In the genomic region with DNA sequence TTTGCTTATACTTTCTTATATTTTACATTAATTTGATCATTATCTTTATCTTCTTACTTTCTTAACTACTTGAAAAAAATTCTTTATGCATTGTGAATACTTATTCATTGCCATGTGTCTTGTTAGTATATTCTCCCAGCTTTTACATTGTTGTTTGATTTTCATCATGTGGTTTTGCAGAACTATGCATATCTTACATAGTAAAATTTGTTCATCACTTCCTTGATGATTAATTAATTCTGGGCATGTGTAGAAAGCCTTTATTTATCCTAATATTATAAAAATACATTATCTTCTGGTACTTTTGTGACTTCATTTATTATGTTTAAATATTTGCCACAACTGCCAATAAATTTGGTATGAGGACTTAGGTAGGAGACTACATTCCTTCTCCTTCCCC, we compare ENCODE assay signal across 26 cellular contexts.
A peak's percentile ranks its signal among the peaks of the same experiment; 100 is the strongest.
DNase-seq lines count a peak whose midpoint lies in the region; ATAC-seq, FAIRE-seq and TF ChIP-seq lines count a peak whose summit lies in the region.
"Had no signal": no experiment of that assay in that cellular context is flagged by ENCODE, and none has a peak within 500 bp of the region (broad histone marks: within the 10 kb centered on the region; RNA-seq: fewer than 3 reads in every experiment).

No MANE protein-coding gene starts in this region.

- peak overlapping the region; percentile 87 for H3K27ac Mint-ChIP-seq in activated T-cell treated with anti-CD3 and anti-CD28 coated beads, Interleukin-2, amount 50 U/mL, for 24 hours
- no peak overlapping the region for H3K27ac Mint-ChIP-seq in astrocyte (ENCODE audit: unreplicated experiment)

- no peaks in the 10 kb centered on the region for H3K27me3 Mint-ChIP-seq in activated T-cell treated with anti-CD3 and anti-CD28 coated beads, Interleukin-2, amount 50 U/mL, for 24 hours
- H3K27me3 Mint-ChIP-seq in activated T-cell treated with anti-CD3 and anti-CD28 coated beads, Interleukin-2, amount 50 U/mL, for 4 hours (ENCODE audit: low read depth): no peaks in the 10 kb centered on the region
- no peaks in the 10 kb centered on the region for H3K27me3 Mint-ChIP-seq in astrocyte (ENCODE audit: low read depth, unreplicated experiment)
- H3K27me3 Mint-ChIP-seq: CD4-positive, alpha-beta memory T cell had no signal

- TF ChIP-seq CTCF in astrocyte (IDR thresholded peaks at IDR 0.05; ENCODE audit: insufficient read depth, low read depth, low read length) (no peak), smooth muscle cell (IDR thresholded peaks at IDR 0.05; ENCODE audit: borderline replicate concordance, insufficient read depth, poor library complexity, severe bottlenecking) (no peak)

- H3K79me2 ChIP-seq in astrocyte (ENCODE audit: insufficient read depth, low read length): no peaks in the 10 kb centered on the region
- H3K79me2 ChIP-seq in smooth muscle cell (ENCODE audit: low read depth): no peaks in the 10 kb centered on the region

- H3K27me3 ChIP-seq in astrocyte (ENCODE audit: insufficient read depth, low read length) (peaks cover 9% of the 10 kb centered on the region), smooth muscle cell (ENCODE audit: low read depth) (no peaks in the 10 kb centered on the region)
- H3K27me3 ChIP-seq: BLaER1 treated with 17β-estradiol and CSF1 and Interleukin-3, amounts not matched to agents 10 nM and 100 nM; MG63; SJSA1 had no signal

- no peak overlapping the region for H3K4me3 Mint-ChIP-seq in activated T-cell treated with anti-CD3 and anti-CD28 coated beads, Interleukin-2, amount 50 U/mL, for 24 hours
- H3K4me3 Mint-ChIP-seq in activated T-cell treated with anti-CD3 and anti-CD28 coated beads, Interleukin-2, amount 50 U/mL, for 4 hours: no peak overlapping the region
- H3K4me3 Mint-ChIP-seq in astrocyte (ENCODE audit: unreplicated experiment): no peak overlapping the region

- H3K36me3 ChIP-seq in astrocyte (ENCODE audit: insufficient read depth, low read length) (no peaks in the 10 kb centered on the region), smooth muscle cell (ENCODE audit: low read depth) (no peaks in the 10 kb centered on the region)
- H3K36me3 ChIP-seq: BLaER1 treated with 17β-estradiol and CSF1 and Interleukin-3, amounts not matched to agents 10 nM and 100 nM; MG63; SJSA1 had no signal

- FAIRE-seq in astrocyte (lab: Jason Lieb, UNC): no peak
- FAIRE-seq: RCC 7860 had no signal

- peaks cover 60% of the 10 kb centered on the region for H3K4me1 Mint-ChIP-seq in activated T-cell treated with anti-CD3 and anti-CD28 coated beads, Interleukin-2, amount 50 U/mL, for 24 hours (ENCODE audit: low read depth)
- peaks cover 48% of the 10 kb centered on the region for H3K4me1 Mint-ChIP-seq in activated T-cell treated with anti-CD3 and anti-CD28 coated beads, Interleukin-2, amount 50 U/mL, for 4 hours (ENCODE audit: low read depth)
- H3K4me1 Mint-ChIP-seq in astrocyte (ENCODE audit: low read depth, unreplicated experiment): peaks cover 7% of the 10 kb centered on the region

- H3K4me1 ChIP-seq in astrocyte (ENCODE audit: insufficient read depth, low read length) (peaks cover 11% of the 10 kb centered on the region), smooth muscle cell (ENCODE audit: low read depth) (peaks cover 8% of the 10 kb centered on the region)
- H3K4me1 ChIP-seq: Caco-2 had no signal

- H3K27ac ChIP-seq in astrocyte (ENCODE audit: low read depth, low read length) (no peak overlapping the region), smooth muscle cell (ENCODE audit: low read depth) (peak overlapping the region; percentile 93)
- H3K27ac ChIP-seq: 22Rv1; BLaER1 treated with 17β-estradiol and CSF1 and Interleukin-3, amounts not matched to agents 10 nM and 100 nM; SJSA1 had no signal

- no peak overlapping the region for H3K4me2 ChIP-seq in astrocyte (ENCODE audit: low read length)
- H3K4me2 ChIP-seq in smooth muscle cell: peak overlapping the region; percentile 50

- peaks cover 16% of the 10 kb centered on the region for H3F3A ChIP-seq in smooth muscle cell (ENCODE audit: low read depth)

- H3K9ac ChIP-seq in astrocyte (ENCODE audit: low read length) (no peak overlapping the region), smooth muscle cell (ENCODE audit: low read depth) (no peak overlapping the region)
- H3K9ac ChIP-seq: BLaER1 treated with 17β-estradiol and CSF1 and Interleukin-3, amounts not matched to agents 10 nM and 100 nM had no signal

- no peak for ATAC-seq in activated T-cell treated with anti-CD3 and anti-CD28 coated beads, Interleukin-2, amount 50 U/mL, for 4 hours
- no peak for ATAC-seq in GM19351 (IDR thresholded peaks at IDR 0.05; ENCODE audit: unreplicated experiment)
- no peak for ATAC-seq in HG03095 (IDR thresholded peaks at IDR 0.05; ENCODE audit: unreplicated experiment)
- ATAC-seq: HCT116, Right ventricle myocardium inferior had no signal

- H3K9me3 Mint-ChIP-seq in activated T-cell treated with anti-CD3 and anti-CD28 coated beads, Interleukin-2, amount 50 U/mL, for 24 hours: no peaks in the 10 kb centered on the region
- H3K9me3 Mint-ChIP-seq in activated T-cell treated with anti-CD3 and anti-CD28 coated beads, Interleukin-2, amount 50 U/mL, for 4 hours: no peaks in the 10 kb centered on the region
- no peaks in the 10 kb centered on the region for H3K9me3 Mint-ChIP-seq in astrocyte (ENCODE audit: unreplicated experiment)
- H3K9me3 Mint-ChIP-seq: CD4-positive, alpha-beta memory T cell had no signal

- H4K20me1 ChIP-seq in astrocyte (ENCODE audit: insufficient read depth, low read length) (no peaks in the 10 kb centered on the region), smooth muscle cell (ENCODE audit: low read depth) (no peaks in the 10 kb centered on the region)

- no peaks in the 10 kb centered on the region for H3K9me3 ChIP-seq in astrocyte (ENCODE audit: insufficient read depth, low read depth, low read length)
- no peaks in the 10 kb centered on the region for H3K9me3 ChIP-seq in smooth muscle cell (replicated peaks; ENCODE audit: low read depth)
- H3K9me3 ChIP-seq: BLaER1 treated with 17β-estradiol and CSF1 and Interleukin-3, amounts not matched to agents 10 nM and 100 nM; Caco-2; MG63; SJSA1 had no signal

- H2AFZ ChIP-seq in astrocyte (ENCODE audit: low read depth, low read length) (no peak overlapping the region), smooth muscle cell (ENCODE audit: low read depth) (no peak overlapping the region)

- no peaks in the 10 kb centered on the region for H3K36me3 Mint-ChIP-seq in activated T-cell treated with anti-CD3 and anti-CD28 coated beads, Interleukin-2, amount 50 U/mL, for 24 hours (ENCODE audit: low read depth)
- H3K36me3 Mint-ChIP-seq in activated T-cell treated with anti-CD3 and anti-CD28 coated beads, Interleukin-2, amount 50 U/mL, for 4 hours (ENCODE audit: insufficient read depth): no peaks in the 10 kb centered on the region
- H3K36me3 Mint-ChIP-seq in astrocyte (ENCODE audit: low read depth, unreplicated experiment): no peaks in the 10 kb centered on the region
- H3K36me3 Mint-ChIP-seq: CD4-positive, alpha-beta memory T cell had no signal

- H3K4me3 ChIP-seq in astrocyte (ENCODE audit: insufficient read depth, low read depth, low read length) (no peak overlapping the region), smooth muscle cell (no peak overlapping the region)
- H3K4me3 ChIP-seq: BLaER1 treated with 17β-estradiol and CSF1 and Interleukin-3, amounts not matched to agents 10 nM and 100 nM; MG63; SJSA1 had no signal

- no peak for DNase-seq in activated T-cell treated with anti-CD3 and anti-CD28 coated beads, Interleukin-2, amount 50 U/mL, for 24 hours
- no peak for DNase-seq in activated T-cell treated with anti-CD3 and anti-CD28 coated beads, Interleukin-2, amount 50 U/mL, for 4 hours
- DNase-seq in HCEC 1CT (peak; percentile 54), astrocyte (ENCODE audit: low read depth) (peak; percentile 58), smooth muscle cell (lab: John Stamatoyannopoulos, UW; ENCODE audit: unreplicated experiment) (no peak), H4 (ENCODE audit: low spot score) (no peak)
- DNase-seq: ACHN; Caco-2; CD4-positive, alpha-beta memory T cell; GF-D8; Kasumi-1; MG63; NCI-H1417; NCI-H1694 treated with DMSO at 0.1 percent for 48 hours; NCI-H2081 treated with DMSO at 0.1 percent for 48 hours; NCI-H2171 treated with DMSO at 0.1 percent for 48 hours; NCI-H446; NCI-H526 had no signal

Comparison
In these comparisons a context has a peak if more than half of its experiments do, and no peak if none do; other contexts are left out.
1. DNase-seq: peak in HCEC 1CT (single experiment) and astrocyte (single experiment); none in activated T-cell treated with anti-CD3 and anti-CD28 coated beads, Interleukin-2, amount 50 U/mL, for 24 hours (single experiment), activated T-cell treated with anti-CD3 and anti-CD28 coated beads, Interleukin-2, amount 50 U/mL, for 4 hours (single experiment), smooth muscle cell (single experiment) and H4 (single experiment).